Comparison of ENCODE assay signal across 4 cellular contexts in the genomic region with DNA sequence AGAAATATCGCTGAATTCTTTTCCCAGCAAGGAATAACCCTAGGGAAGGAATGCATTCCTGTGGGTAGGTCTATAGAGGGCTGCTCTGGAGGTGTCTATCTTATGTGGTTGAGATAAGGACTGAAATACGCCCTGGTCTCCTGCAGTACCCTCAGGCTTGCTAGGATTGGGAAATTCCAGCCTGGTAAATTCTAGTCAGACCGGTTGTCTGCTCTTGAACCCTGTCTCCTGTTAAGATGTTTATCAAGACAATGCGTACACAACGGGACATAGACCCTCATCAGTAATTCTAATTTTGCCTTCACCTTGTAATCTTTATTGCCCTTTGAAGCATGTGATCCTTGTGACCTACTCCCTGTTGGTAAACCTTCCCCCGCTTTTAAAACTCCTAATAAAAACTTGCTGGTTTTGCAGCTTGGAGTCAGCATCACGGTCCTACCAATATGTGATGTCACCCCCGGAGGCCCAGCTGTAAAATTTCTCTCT. TPM values are rescaled to one million over a fixed set of nuclear protein-coding genes. Genes with fewer than 3 reads are reported as not detected.
"Had no signal": no experiment of that assay in that cellular context is flagged by ENCODE, and none has a peak within 500 bp of the region (broad histone marks: within the 10 kb centered on the region; RNA-seq: fewer than 3 reads in every experiment).

No MANE protein-coding gene starts in this region.

RNA-seq across cellular contexts. Expression of a gene that starts 51.2 kb away (rescaled TPM):
- total RNA-seq: activated CD4-positive, alpha-beta T cell treated with anti-CD3 and anti-CD28 coated beads, Interleukin-2, amount 10 ng/mL, durations not matched to agents 24 days and 14 days; activated CD8-positive, alpha-beta T cell treated with anti-CD3 and anti-CD28 coated beads for 36 hours; activated naive CD8-positive, alpha-beta T cell treated with anti-CD3 and anti-CD28 coated beads for 36 hours; activated T-helper 17 cell treated with anti-CD3 and anti-CD28 coated beads, Interleukin-2, amount 50 U/mL, for 72 hours had no signal
